Comparison of ENCODE assay signal across 8 cellular contexts in genomic region chr6:51855310-51856082, GRCh38.
DNase-seq lines count a peak whose midpoint lies in the region; ATAC-seq and TF ChIP-seq lines count a peak whose summit lies in the region.

No MANE protein-coding gene starts in this region.

- H3K27ac Mint-ChIP-seq in activated CD4-positive, alpha-beta T cell treated with anti-CD3 and anti-CD28 coated beads for 36 hours: no peak overlapping the region

- H3K9me3 Mint-ChIP-seq in activated CD4-positive, alpha-beta T cell treated with anti-CD3 and anti-CD28 coated beads for 36 hours (ENCODE audit: low read depth): no peaks in the 10 kb centered on the region

- intact Hi-C loops in activated CD4-positive, alpha-beta T cell treated with anti-CD3 and anti-CD28 coated beads for 36 hours (cut with DNase I, micrococcal nuclease): loop anchor here (1.0 to 5.0 kb wide), 6 partner anchors 104 to 1041 kb away; no protein-coding TSS in a partner anchor

- CTCF ChIA-PET in activated CD4-positive, alpha-beta T cell treated with anti-CD3 and anti-CD28 coated beads for 36 hours (lab: Charles Lee): interaction anchor here (0.7 to 1.7 kb wide), 7 partner anchors 19 to 194 kb away, joined by 3 to 5 read pairs (median 3); no protein-coding TSS in a partner anchor

- H3K27ac ChIP-seq in RWPE2 (ENCODE audit: poor library complexity, severe bottlenecking) (no peak overlapping the region), osteoblast (ENCODE audit: low read depth, low read length) (no peak overlapping the region)

- peak; percentile 65 for TF ChIP-seq CTCF in LNCAP (IDR thresholded peaks at IDR 0.05)
- TF ChIP-seq CTCF in RWPE2 (IDR thresholded peaks at IDR 0.05; ENCODE audit: poor library complexity, severe bottlenecking): peak; percentile 78
- peak; percentile 61 for TF ChIP-seq CTCF in osteoblast (IDR thresholded peaks at IDR 0.05; ENCODE audit: extremely low read depth, low read depth, low read length)

- POLR2A ChIA-PET in activated CD4-positive, alpha-beta T cell treated with anti-CD3 and anti-CD28 coated beads for 36 hours (lab: Charles Lee): no interaction called here

- H3K4me3 ChIP-seq in RWPE2 (ENCODE audit: severe bottlenecking): no peak overlapping the region
- H3K4me3 ChIP-seq in osteoblast (ENCODE audit: insufficient read depth, low read length): no peak overlapping the region

- no peaks in the 10 kb centered on the region for H3K36me3 Mint-ChIP-seq in activated CD4-positive, alpha-beta T cell treated with anti-CD3 and anti-CD28 coated beads for 36 hours (ENCODE audit: low read depth)

- TF ChIP-seq POLR2A in erythroblast (IDR thresholded peaks at IDR 0.05; ENCODE audit: low read length): no peak

- no peaks in the 10 kb centered on the region for H3K36me3 ChIP-seq in RWPE2 (ENCODE audit: low read depth)
- no peaks in the 10 kb centered on the region for H3K36me3 ChIP-seq in osteoblast (ENCODE audit: insufficient read depth, low read length)

- H3K27me3 Mint-ChIP-seq in activated CD4-positive, alpha-beta T cell treated with anti-CD3 and anti-CD28 coated beads for 36 hours: peaks cover 10% of the 10 kb centered on the region

- H3K4me2 ChIP-seq in osteoblast (ENCODE audit: insufficient read depth, low read length): no peak overlapping the region

- H3K4me1 ChIP-seq in RWPE2 (ENCODE audit: insufficient read depth, poor library complexity, severe bottlenecking) (no peaks in the 10 kb centered on the region), osteoblast (ENCODE audit: insufficient read depth, low read length) (no peaks in the 10 kb centered on the region)

- H3K9me3 ChIP-seq in RWPE2 (ENCODE audit: severe bottlenecking) (no peaks in the 10 kb centered on the region), osteoblast (ENCODE audit: low read depth, low read length) (no peaks in the 10 kb centered on the region)

- no peak overlapping the region for H3K4me3 Mint-ChIP-seq in activated CD4-positive, alpha-beta T cell treated with anti-CD3 and anti-CD28 coated beads for 36 hours

- ATAC-seq in activated CD4-positive, alpha-beta T cell treated with anti-CD3 and anti-CD28 coated beads for 36 hours: no peak
- peak; percentile 75 for ATAC-seq in GM19463 (IDR thresholded peaks at IDR 0.05; ENCODE audit: unreplicated experiment)
- ATAC-seq in RWPE2 (ENCODE audit: low read depth): peak; percentile 62; the same call in 2 of the 3 replicates
- ATAC-seq in HG03025 (IDR thresholded peaks at IDR 0.05; ENCODE audit: low FRiP score, unreplicated experiment): no peak

- no peaks in the 10 kb centered on the region for H3K79me2 ChIP-seq in osteoblast (ENCODE audit: insufficient read depth, low read length)

- H4K20me1 ChIP-seq in osteoblast (ENCODE audit: insufficient read depth, low read length): no peaks in the 10 kb centered on the region

- no peaks in the 10 kb centered on the region for H3K4me1 Mint-ChIP-seq in activated CD4-positive, alpha-beta T cell treated with anti-CD3 and anti-CD28 coated beads for 36 hours

- peak; percentile 18 for DNase-seq in activated CD4-positive, alpha-beta T cell treated with anti-CD3 and anti-CD28 coated beads for 36 hours
- no peak for DNase-seq in activated CD4-positive, alpha-beta T cell treated with anti-CD3 and anti-CD28 coated beads for 4 hours
- no peak for DNase-seq in RWPE2 (ENCODE audit: low spot score)
- DNase-seq in erythroblast (lab: John Stamatoyannopoulos, UW): peak; percentile 53 to 71
- peak; percentile 87 for DNase-seq in osteoblast (ENCODE audit: insufficient read length, low spot score, missing footprints)

- H3K27me3 ChIP-seq in RWPE2 (ENCODE audit: insufficient read depth, poor library complexity, severe bottlenecking): no peaks in the 10 kb centered on the region
- H3K27me3 ChIP-seq in osteoblast (ENCODE audit: insufficient read depth, low read length): no peaks in the 10 kb centered on the region

- H2AFZ ChIP-seq in osteoblast (ENCODE audit: low read length): no peak overlapping the region

Comparison
In these comparisons a context has a peak if more than half of its experiments do, and no peak if none do; other contexts are left out.
1. DNase-seq: peak in activated CD4-positive, alpha-beta T cell treated with anti-CD3 and anti-CD28 coated beads for 36 hours (single experiment), erythroblast (2 of 2) and osteoblast (single experiment); none in activated CD4-positive, alpha-beta T cell treated with anti-CD3 and anti-CD28 coated beads for 4 hours (0 of 2) and RWPE2 (single experiment).
2. ATAC-seq: peak in GM19463 (single experiment) and RWPE2 (single experiment); none in activated CD4-positive, alpha-beta T cell treated with anti-CD3 and anti-CD28 coated beads for 36 hours (single experiment) and HG03025 (single experiment).
3. Peak in every context shown above with its lines, with median percentiles within 50 percentile points of each other: CTCF ChIP-seq.